10 cellular contexts compared by ENCODE assay signal in the genomic region with DNA sequence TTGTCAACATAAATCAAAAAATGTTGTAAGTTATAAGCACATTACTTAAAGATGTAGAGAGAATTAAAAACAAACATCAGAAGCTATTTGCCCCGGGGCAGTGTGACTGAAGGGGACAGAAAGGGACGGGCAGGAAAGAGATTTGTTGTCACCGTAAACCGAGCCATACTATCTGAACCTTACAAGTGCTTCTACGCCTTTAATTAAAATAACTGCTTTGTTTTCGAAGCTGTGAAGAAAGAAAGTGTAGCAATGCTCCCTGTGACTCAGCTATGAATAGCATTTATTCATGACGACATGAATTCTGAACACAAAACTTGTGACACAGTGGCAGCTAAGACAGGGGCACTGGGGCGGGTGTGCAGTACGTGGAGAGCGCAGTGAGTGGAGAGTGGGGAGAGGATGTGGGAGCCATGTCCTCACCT. TPM values are rescaled to one million over a fixed set of nuclear protein-coding genes. Genes with fewer than 3 reads are reported as not detected.
DNase-seq lines count a peak whose midpoint lies in the region; ATAC-seq and TF ChIP-seq lines count a peak whose summit lies in the region.
"Had no signal": no experiment of that assay in that cellular context is flagged by ENCODE, and none has a peak within 500 bp of the region (broad histone marks: within the 10 kb centered on the region; RNA-seq: fewer than 3 reads in every experiment).

No MANE protein-coding gene starts in this region.

- H3K4me3 Mint-ChIP-seq in Caco-2 (ENCODE audit: unreplicated experiment) (no peak overlapping the region), T-helper 17 cell (no peak overlapping the region)
- H3K4me3 Mint-ChIP-seq: activated CD4-positive, alpha-beta T cell treated with anti-CD3 and anti-CD28 coated beads for 36 hours; activated naive CD8-positive, alpha-beta T cell had no signal

- H3K27me3 Mint-ChIP-seq in Caco-2 (ENCODE audit: insufficient read depth, unreplicated experiment) (no peaks in the 10 kb centered on the region), T-helper 17 cell (no peaks in the 10 kb centered on the region)
- H3K27me3 Mint-ChIP-seq: activated CD4-positive, alpha-beta T cell treated with anti-CD3 and anti-CD28 coated beads for 36 hours; activated naive CD8-positive, alpha-beta T cell had no signal

- H3K14ac ChIP-seq in IMR-90 (replicated peaks; ENCODE audit: low read depth, low read length), result no peak overlapping the region

- TF ChIP-seq POLR2A in IMR-90 (IDR thresholded peaks at IDR 0.05; ENCODE audit: low read depth, low read length), result no peak

- no peak overlapping the region for H2AK9ac ChIP-seq in IMR-90 (replicated peaks; ENCODE audit: low read depth, low read length, poor library complexity)

- in situ Hi-C loops in IMR-90 (cut with MboI; ENCODE audit: low sequenced_read_pairs) (no loop called here), brain microvascular endothelial cell (cut with HindIII; ENCODE audit: low pct_ligation_motif_present, low sequenced_read_pairs) (no loop called here)

- H4K5ac ChIP-seq in IMR-90 (ENCODE audit: low read depth, low read length), result no peak overlapping the region

- TF ChIP-seq CTCF in IMR-90 (conservative IDR thresholded peaks at IDR 0.05; ENCODE audit: low read depth, low read length) (no peak), brain microvascular endothelial cell (IDR thresholded peaks at IDR 0.05; ENCODE audit: low read depth, low read length, missing control alignments) (no peak), left ventricle myocardium inferior (IDR thresholded peaks at IDR 0.05; ENCODE audit: borderline replicate concordance) (no peak), Caco-2 (IDR thresholded peaks at IDR 0.05; ENCODE audit: insufficient read depth in 1 of 2, low read depth in 1 of 2, low read length in 1 of 2, severe bottlenecking in 1 of 2, unreplicated experiment in 1 of 2) (no peak)

- H4K20me1 ChIP-seq in IMR-90 (ENCODE audit: insufficient read depth, low read length), result peaks cover 43% of the 10 kb centered on the region

- no peak overlapping the region for H2BK5ac ChIP-seq in IMR-90 (ENCODE audit: low read depth, low read length, poor library complexity, severe bottlenecking)

- dilution Hi-C loops in IMR-90 (cut with HindIII; ENCODE audit: low sequenced_read_pairs, unreplicated experiment), result no loop called here

- DNase-seq in IMR-90 (peak; percentile 61), brain microvascular endothelial cell (peak; percentile 32), left ventricle myocardium inferior (no peak), substantia nigra (lab: John Stamatoyannopoulos, UW) (peak in 4 of 49 donors; percentile 16 to 44 (median 24)), Caco-2 (no peak), T-helper 17 cell (no peak)
- DNase-seq in activated CD8-positive, alpha-beta memory T cell treated with anti-CD3 and anti-CD28 coated beads for 24 hours, result no peak
- DNase-seq: activated CD4-positive, alpha-beta T cell treated with anti-CD3 and anti-CD28 coated beads for 36 hours had no signal

- POLR2A ChIA-PET in IMR-90 (lab: Charles Lee; ENCODE audit: unreplicated experiment), result interaction anchor here (0.6 kb wide), 1 partner anchor 24 kb away, joined by 23 read pairs; no protein-coding TSS in a partner anchor
- POLR2A ChIA-PET in Caco-2 (lab: Charles Lee), result no interaction called here

- H3K27ac Mint-ChIP-seq in Caco-2 (ENCODE audit: unreplicated experiment) (no peak overlapping the region), T-helper 17 cell (no peak overlapping the region)
- H3K27ac Mint-ChIP-seq: activated CD4-positive, alpha-beta T cell treated with anti-CD3 and anti-CD28 coated beads for 36 hours; activated naive CD8-positive, alpha-beta T cell had no signal

- no peak overlapping the region for H3K56ac ChIP-seq in IMR-90 (ENCODE audit: extremely low read depth, insufficient read depth, low read length)

- H3K4me1 Mint-ChIP-seq in Caco-2 (ENCODE audit: low read depth, unreplicated experiment) (no peaks in the 10 kb centered on the region), T-helper 17 cell (peaks cover 10% of the 10 kb centered on the region)
- H3K4me1 Mint-ChIP-seq: activated CD4-positive, alpha-beta T cell treated with anti-CD3 and anti-CD28 coated beads for 36 hours had no signal

- no peak overlapping the region for H2BK120ac ChIP-seq in IMR-90 (ENCODE audit: low read depth, low read length)

- TF ChIP-seq RAD21 in IMR-90 (IDR thresholded peaks at IDR 0.05; ENCODE audit: low read length), result no peak

- H2BK20ac ChIP-seq in IMR-90 (ENCODE audit: low read depth, low read length), result no peak overlapping the region

- H3K27ac ChIP-seq in IMR-90 (ENCODE audit: insufficient read depth, low read length), result no peak overlapping the region
- peak overlapping the region; percentile 14 for H3K27ac ChIP-seq in brain microvascular endothelial cell
- H3K27ac ChIP-seq in left ventricle myocardium inferior (replicated peaks), result peak overlapping the region; percentile 80
- H3K27ac ChIP-seq in substantia nigra (ENCODE audit: low read depth, low read length, poor library complexity, severe bottlenecking), result peak overlapping the region; percentile 72
- H3K27ac ChIP-seq: hepatocyte had no signal

- H3K9me3 Mint-ChIP-seq in Caco-2 (ENCODE audit: unreplicated experiment), result no peaks in the 10 kb centered on the region

- intact Hi-C loops in IMR-90 (cut with micrococcal nuclease), result no loop called here
- intact Hi-C loops in left ventricle myocardium inferior (cut with micrococcal nuclease), result no loop called here
- intact Hi-C loops in Caco-2 (cut with micrococcal nuclease; ENCODE audit: unreplicated experiment), result no loop called here

- H3K18ac ChIP-seq in IMR-90 (ENCODE audit: low read depth, low read length), result no peak overlapping the region

- 100% methylated on average over 1 of the region's 10 CpGs; no CpG with 5 or more reads in 1 of the 2 experiments for WGBS in IMR-90 (ENCODE audit: extremely low coverage in 2 of 2, insufficient read length in 1 of 2), 2 experiments

- H3K27me3 ChIP-seq in IMR-90 (ENCODE audit: control insufficient read depth, insufficient read depth, low read length) (no peaks in the 10 kb centered on the region), brain microvascular endothelial cell (replicated peaks) (no peaks in the 10 kb centered on the region), left ventricle myocardium inferior (ENCODE audit: low read depth) (no peaks in the 10 kb centered on the region), Caco-2 (replicated peaks; ENCODE audit: control insufficient read depth, insufficient read depth, low read length) (no peaks in the 10 kb centered on the region)
- H3K27me3 ChIP-seq: hepatocyte had no signal

- H3K36me3 ChIP-seq in IMR-90 (ENCODE audit: control insufficient read depth, insufficient read depth, low read length), result peaks cover 32% of the 10 kb centered on the region
- peaks cover 10% of the 10 kb centered on the region for H3K36me3 ChIP-seq in brain microvascular endothelial cell (replicated peaks)
- peaks cover 22% of the 10 kb centered on the region for H3K36me3 ChIP-seq in left ventricle myocardium inferior
- H3K36me3 ChIP-seq in Caco-2 (ENCODE audit: control insufficient read depth, insufficient read depth, low read length), result peaks cover 1% of the 10 kb centered on the region

- CTCF ChIA-PET in IMR-90 (lab: Yijun Ruan, JAX) (interaction anchor here (0.7 to 1.7 kb wide), 3 partner anchors 10 to 25 kb away, joined by 3 to 7 read pairs (median 3); no protein-coding TSS in a partner anchor), Caco-2 (lab: Charles Lee) (interaction anchor here (1.1 kb wide), 1 partner anchor 25 kb away, joined by 4 read pairs; no protein-coding TSS in a partner anchor)

- H3K23ac ChIP-seq in IMR-90 (ENCODE audit: low read depth, low read length), result no peak overlapping the region

- peaks cover 25 to 54% of the 10 kb centered on the region in 2 experiments for H3K79me1 ChIP-seq in IMR-90 (ENCODE audit: low read depth in 1 of 2, low read length in 2 of 2)

- H4K91ac ChIP-seq in IMR-90 (ENCODE audit: insufficient read depth, low read depth, low read length), result no peak overlapping the region

- H3K9me3 ChIP-seq in IMR-90 (ENCODE audit: control insufficient read depth, insufficient read depth, low read length) (peaks cover 11% of the 10 kb centered on the region), left ventricle myocardium inferior (replicated peaks) (no peaks in the 10 kb centered on the region), Caco-2 (no peaks in the 10 kb centered on the region), T-helper 17 cell (ENCODE audit: control insufficient read depth, low read length, poor library complexity, severe bottlenecking) (no peaks in the 10 kb centered on the region)

- H2BK15ac ChIP-seq in IMR-90 (ENCODE audit: low read depth, low read length), result no peak overlapping the region

- peaks cover 76% of the 10 kb centered on the region for H3K36me3 Mint-ChIP-seq in Caco-2 (ENCODE audit: insufficient read depth, unreplicated experiment)
- no peaks in the 10 kb centered on the region for H3K36me3 Mint-ChIP-seq in T-helper 17 cell (ENCODE audit: low read depth)

- no peak overlapping the region for H3K4ac ChIP-seq in IMR-90 (ENCODE audit: low read depth, low read length)

- no peak overlapping the region for H4K8ac ChIP-seq in IMR-90 (ENCODE audit: low read depth in 2 of 2, low read length in 2 of 2)

- no peak overlapping the region for H3K4me3 ChIP-seq in IMR-90 (ENCODE audit: insufficient read depth, low read depth, low read length)
- H3K4me3 ChIP-seq in brain microvascular endothelial cell (ENCODE audit: low read depth, low read length), result no peak overlapping the region
- H3K4me3 ChIP-seq in left ventricle myocardium inferior, result peak overlapping the region; percentile 45
- H3K4me3 ChIP-seq in Caco-2 (ENCODE audit: low read depth, low read length), result no peak overlapping the region
- H3K4me3 ChIP-seq: hepatocyte had no signal

- H3K4me2 ChIP-seq in IMR-90 (ENCODE audit: low read depth, low read length), result no peak overlapping the region
- H3K4me2 ChIP-seq: hepatocyte had no signal

- H3K4me1 ChIP-seq in IMR-90 (ENCODE audit: control insufficient read depth, insufficient read depth, low read length) (peaks cover 3% of the 10 kb centered on the region; the same call in 1 of the 2 replicates), left ventricle myocardium inferior (peaks cover 40% of the 10 kb centered on the region), Caco-2 (no peaks in the 10 kb centered on the region)

- H3K9ac ChIP-seq in IMR-90 (ENCODE audit: low read depth, low read length), result no peak overlapping the region

- no peaks in the 10 kb centered on the region for H3K9me1 ChIP-seq in IMR-90 (ENCODE audit: insufficient read depth, low read length)

- no peak overlapping the region for H2AK5ac ChIP-seq in IMR-90 (ENCODE audit: low read depth, low read length)

- ATAC-seq in IMR-90 (ENCODE audit: low read depth) (peak; percentile 71), T-helper 17 cell (no peak)
- ATAC-seq: activated CD4-positive, alpha-beta T cell treated with anti-CD3 and anti-CD28 coated beads for 36 hours had no signal

- BruUV-seq in IMR-90 (replicated peaks; lab: Mats Ljungman, UMichigan), result no TSS peak
- BruUV-seq in Caco-2 (replicated peaks; lab: Mats Ljungman, UMichigan), result no TSS peak

- no peak overlapping the region for H2AFZ ChIP-seq in IMR-90 (replicated peaks; ENCODE audit: low read length, poor library complexity)
- H2AFZ ChIP-seq: hepatocyte had no signal

RNA-seq across cellular contexts. Expression of a gene that starts 30.0 kb away (rescaled TPM):
- total RNA-seq in IMR-90 (2012; rRNA removed) (4.8 and 5.6 TPM in 2 replicates), left ventricle myocardium inferior (31.8 TPM), Caco-2 (2022) (58.1 and 60.0 TPM in 2 replicates), T-helper 17 cell (10 to 100 TPM; 17.2 to 22.2 TPM)
- polyA plus RNA-seq in IMR-90 (2012; rRNA removed), result 11.2 and 17.7 TPM in 2 replicates
- 5.0 and 14.2 TPM in 2 replicates for polyA plus RNA-seq in IMR-90 (2012; cell fraction: cytosol; rRNA removed)
- polyA plus RNA-seq in IMR-90 (2012; cell fraction: nucleus; rRNA removed; ENCODE audit: low replicate concordance), result 13.5 and 27.0 TPM in 2 replicates

RNA-seq across cellular contexts. Expression of a gene that starts 50.0 kb away (rescaled TPM):
- 2.5 and 3.3 TPM in 2 replicates for total RNA-seq in IMR-90 (2012; rRNA removed)
- polyA plus RNA-seq in IMR-90 (2012; rRNA removed), result 20.3 and 25.2 TPM in 2 replicates
- 18.7 and 34.1 TPM in 2 replicates for polyA plus RNA-seq in IMR-90 (2012; cell fraction: cytosol; rRNA removed)
- polyA plus RNA-seq in IMR-90 (2012; cell fraction: nucleus; rRNA removed; ENCODE audit: low replicate concordance), result 60.8 and 109 TPM in 2 replicates
- total RNA-seq in left ventricle myocardium inferior, result 19.2 TPM
- total RNA-seq in Caco-2 (2022), result 92.2 and 95.6 TPM in 2 replicates
- 10 to 100 TPM; 12.3 to 16.7 TPM for total RNA-seq in T-helper 17 cell

Comparison
In these comparisons a context has a peak if more than half of its experiments do, and no peak if none do; other contexts are left out.
1. DNase-seq: peak in IMR-90 (single experiment) and brain microvascular endothelial cell (single experiment); none in left ventricle myocardium inferior (single experiment), activated CD8-positive, alpha-beta memory T cell treated with anti-CD3 and anti-CD28 coated beads for 24 hours (single experiment), Caco-2 (0 of 2) and T-helper 17 cell (0 of 3).